ENCODE assay signal across 31 cellular contexts in genomic region chr11:90449643-90450042, GRCh38.
"Had no signal": no experiment of that assay in that cellular context is flagged by ENCODE, and none has a peak within 500 bp of the region (broad histone marks: within the 10 kb centered on the region; RNA-seq: fewer than 3 reads in every experiment).

No MANE protein-coding gene starts in this region.

- H3K9me3 Mint-ChIP-seq: activated CD4-positive, alpha-beta memory T cell treated with anti-CD3 and anti-CD28 coated beads, Interleukin-2, amount 10 ng/mL, durations not matched to agents 7 days and 5 days; activated naive CD4-positive, alpha-beta T cell treated with anti-CD3 and anti-CD28 coated beads, Interleukin-2, amount 50 U/mL, for 24 hours; activated naive CD8-positive, alpha-beta T cell treated with anti-CD3 and anti-CD28 coated beads, Interleukin-2, amount 10 ng/mL, durations not matched to agents 7 days and 5 days; activated T-helper 2 cell treated with anti-CD3 and anti-CD28 coated beads, Interferon-gamma antibody, Interleukin-2, Interleukin-4, amounts not matched to agents 10 μg/mL and 5 μg/mL and 100 μg/mL, durations not matched to agents 14 hours and 24 hours and 36 hours had no signal

- H3K4me3 ChIP-seq: ascending aorta, breast epithelium, K562, Peyer's patch, SJSA1 had no signal

- H3K4me1 ChIP-seq: breast epithelium, Peyer's patch, SJSA1 had no signal

- H3K27me3 ChIP-seq: ascending aorta, breast epithelium, Peyer's patch, SJSA1 had no signal

- H3K27ac Mint-ChIP-seq: activated CD4-positive, alpha-beta memory T cell treated with anti-CD3 and anti-CD28 coated beads, Interleukin-2, amount 10 ng/mL, durations not matched to agents 7 days and 5 days; activated CD8-positive, alpha-beta memory T cell treated with anti-CD3 and anti-CD28 coated beads, Interleukin-2, amount 10 ng/mL, durations not matched to agents 7 days and 5 days; activated naive CD4-positive, alpha-beta T cell treated with anti-CD3 and anti-CD28 coated beads, Interleukin-2, amount 50 U/mL, for 24 hours; activated naive CD8-positive, alpha-beta T cell treated with anti-CD3 and anti-CD28 coated beads, Interleukin-2, amount 10 ng/mL, durations not matched to agents 7 days and 5 days; activated T-helper 2 cell treated with anti-CD3 and anti-CD28 coated beads, Interferon-gamma antibody, Interleukin-2, Interleukin-4, amounts not matched to agents 10 μg/mL and 5 μg/mL and 100 μg/mL, durations not matched to agents 14 hours and 24 hours and 36 hours had no signal

- DNase-seq: activated CD4-positive, alpha-beta memory T cell treated with anti-CD3 and anti-CD28 coated beads, Interleukin-2, amount 10 ng/mL, durations not matched to agents 7 days and 5 days; activated CD4-positive, alpha-beta T cell treated with anti-CD3 and anti-CD28 coated beads for 1 hour; activated CD4-positive, alpha-beta T cell treated with anti-CD3 and anti-CD28 coated beads for 48 hours; activated CD4-positive, CD25-positive, alpha-beta regulatory T cell; activated CD8-positive, alpha-beta memory T cell treated with anti-CD3 and anti-CD28 coated beads for 24 hours; activated CD8-positive, alpha-beta memory T cell treated with anti-CD3 and anti-CD28 coated beads, Interleukin-2, amount 10 ng/mL, durations not matched to agents 7 days and 5 days; activated gamma-delta T cell; activated naive CD4-positive, alpha-beta T cell treated with Interleukin-2 at 50 U/mL for 16 hours; activated naive CD8-positive, alpha-beta T cell treated with anti-CD3 and anti-CD28 coated beads, Interleukin-2, amount 10 ng/mL, durations not matched to agents 7 days and 5 days; activated T-cell treated with anti-CD3 and anti-CD28 coated beads, Interleukin-2, amount 50 U/mL, for 1 hour; amygdala; NCI-H1105; NCI-H1417 treated with DMSO at 0.1 percent for 48 hours; NCI-H187 treated with DMSO at 0.1 percent for 48 hours; NCI-H2081 treated with DMSO at 0.1 percent for 48 hours; NCI-H226; NCI-H510A; NCI-H526 treated with DMSO at 0.1 percent for 48 hours; NK-92 treated with Interleukin-12 subunit alpha and Interleukin-12 subunit beta, amount 100 ng/mL, for 24 hours; PC-3; Peyer's patch; RPMI8226; SHP77 treated with DMSO at 0.1 percent for 48 hours; T1000; WERI-Rb-1 had no signal

- H3K36me3 Mint-ChIP-seq: activated CD8-positive, alpha-beta memory T cell treated with anti-CD3 and anti-CD28 coated beads, Interleukin-2, amount 10 ng/mL, durations not matched to agents 7 days and 5 days; activated naive CD4-positive, alpha-beta T cell treated with anti-CD3 and anti-CD28 coated beads, Interleukin-2, amount 50 U/mL, for 24 hours; activated naive CD8-positive, alpha-beta T cell treated with anti-CD3 and anti-CD28 coated beads, Interleukin-2, amount 10 ng/mL, durations not matched to agents 7 days and 5 days had no signal

- H3K4me1 Mint-ChIP-seq: activated CD4-positive, alpha-beta memory T cell treated with anti-CD3 and anti-CD28 coated beads, Interleukin-2, amount 10 ng/mL, durations not matched to agents 7 days and 5 days; activated CD8-positive, alpha-beta memory T cell treated with anti-CD3 and anti-CD28 coated beads, Interleukin-2, amount 10 ng/mL, durations not matched to agents 7 days and 5 days had no signal

- ATAC-seq: activated CD8-positive, alpha-beta memory T cell treated with anti-CD3 and anti-CD28 coated beads, Interleukin-2, amount 10 ng/mL, durations not matched to agents 7 days and 5 days; K562; PC-3 had no signal

- H3K9me3 ChIP-seq: ascending aorta, breast epithelium, Peyer's patch, SJSA1 had no signal

- H3K36me3 ChIP-seq: ascending aorta, breast epithelium, Peyer's patch, SJSA1, WERI-Rb-1 had no signal

- H3K27ac ChIP-seq: ascending aorta, breast epithelium, Peyer's patch, SJSA1, WERI-Rb-1 had no signal

- H3K4me3 Mint-ChIP-seq: activated CD4-positive, alpha-beta memory T cell treated with anti-CD3 and anti-CD28 coated beads, Interleukin-2, amount 10 ng/mL, durations not matched to agents 7 days and 5 days; activated CD8-positive, alpha-beta memory T cell treated with anti-CD3 and anti-CD28 coated beads, Interleukin-2, amount 10 ng/mL, durations not matched to agents 7 days and 5 days; activated naive CD4-positive, alpha-beta T cell treated with anti-CD3 and anti-CD28 coated beads, Interleukin-2, amount 50 U/mL, for 24 hours; activated naive CD8-positive, alpha-beta T cell treated with anti-CD3 and anti-CD28 coated beads, Interleukin-2, amount 10 ng/mL, durations not matched to agents 7 days and 5 days had no signal

- H3K27me3 Mint-ChIP-seq: activated CD4-positive, alpha-beta memory T cell treated with anti-CD3 and anti-CD28 coated beads, Interleukin-2, amount 10 ng/mL, durations not matched to agents 7 days and 5 days; activated CD8-positive, alpha-beta memory T cell treated with anti-CD3 and anti-CD28 coated beads, Interleukin-2, amount 10 ng/mL, durations not matched to agents 7 days and 5 days; activated naive CD4-positive, alpha-beta T cell treated with anti-CD3 and anti-CD28 coated beads, Interleukin-2, amount 50 U/mL, for 24 hours; activated naive CD8-positive, alpha-beta T cell treated with anti-CD3 and anti-CD28 coated beads, Interleukin-2, amount 10 ng/mL, durations not matched to agents 7 days and 5 days had no signal
